In genomic region chr19:58150328-58150921, GRCh38 we compare ENCODE assay signal across 8 cellular contexts. TPM values are rescaled to one million over a fixed set of nuclear protein-coding genes. Genes with fewer than 3 reads are reported as not detected.
A peak's percentile ranks its signal among the peaks of the same experiment; 100 is the strongest.
DNase-seq lines count a peak whose midpoint lies in the region; ATAC-seq and TF ChIP-seq lines count a peak whose summit lies in the region.

Gene ZNF329, minus strand, starts transcription at chr19:58150789. Its CDS starts 21,286 bp downstream, at chr19:58129503.

- peaks cover 11% of the 10 kb centered on the region for H3K4me1 ChIP-seq in testis

- H3K27ac Mint-ChIP-seq in activated naive CD8-positive, alpha-beta T cell: peak within 1 kb of the TSS; percentile 94
- peak within 1 kb of the TSS; percentile 84 for H3K27ac Mint-ChIP-seq in osteocyte (ENCODE audit: unreplicated experiment)

- TF ChIP-seq CTCF in osteocyte (IDR thresholded peaks at IDR 0.05) (no peak), testis (IDR thresholded peaks at IDR 0.05) (no peak)

- no peaks in the 10 kb centered on the region for H3K27me3 Mint-ChIP-seq in activated naive CD8-positive, alpha-beta T cell
- no peaks in the 10 kb centered on the region for H3K27me3 Mint-ChIP-seq in osteocyte (ENCODE audit: unreplicated experiment)

- no peaks in the 10 kb centered on the region for H3K27me3 ChIP-seq in testis

- intact Hi-C loops in head of caudate nucleus (cut with DNase I): loop anchor here (10.0 kb wide), 2 partner anchors 56 to 206 kb away; partner anchors contain the start of genes ZNF256 and ZSCAN18
- intact Hi-C loops in testis (cut with DNase I; ENCODE audit: low total_unique reads): loop anchor here (10.0 kb wide), 1 partner anchor 126 kb away; no protein-coding TSS in a partner anchor

- H3K4me1 Mint-ChIP-seq in activated naive CD8-positive, alpha-beta T cell (ENCODE audit: low read depth): peaks cover 21% of the 10 kb centered on the region
- peaks cover 24% of the 10 kb centered on the region for H3K4me1 Mint-ChIP-seq in osteocyte (ENCODE audit: unreplicated experiment)

- peaks cover 12% of the 10 kb centered on the region for H3K36me3 Mint-ChIP-seq in activated naive CD8-positive, alpha-beta T cell
- H3K36me3 Mint-ChIP-seq in osteocyte (ENCODE audit: unreplicated experiment): peaks cover 22% of the 10 kb centered on the region

- no peaks in the 10 kb centered on the region for H3K9me3 ChIP-seq in testis

- peak within 1 kb of the TSS; percentile 51 to 83 for H3K27ac ChIP-seq in testis

- in situ Hi-C loops in Caki2 (cut with HindIII; ENCODE audit: low pct_unique_long_range_greater_than_20kb, low sequenced_read_pairs): no loop called here

- H3K9me3 Mint-ChIP-seq in activated naive CD8-positive, alpha-beta T cell (ENCODE audit: low read depth): no peaks in the 10 kb centered on the region
- peaks cover 25% of the 10 kb centered on the region for H3K9me3 Mint-ChIP-seq in osteocyte (ENCODE audit: unreplicated experiment)

- WGBS in testis, 2 donors: 0% methylated on average over 10 to 62 of the region's 62 CpGs

- TF ChIP-seq POLR2A in testis (IDR thresholded peaks at IDR 0.05): no peak

- H3K4me3 ChIP-seq in testis: peak within 1 kb of the TSS; percentile 73 to 74

- ATAC-seq in GM21723 (IDR thresholded peaks at IDR 0.05; ENCODE audit: unreplicated experiment): peak; percentile 51

- DNase-seq in Caki2 (ENCODE audit: low read depth) (peak; percentile 83), LoVo (ENCODE audit: low spot score) (peak; percentile 74), SKM-1 (lab: John Stamatoyannopoulos, UW; ENCODE audit: unreplicated experiment) (peak; percentile 11), head of caudate nucleus (peak; percentile 53 to 95 (median 89)), osteocyte (ENCODE audit: extremely low spot score, unreplicated experiment) (peak; percentile 97), testis (peak; percentile 86)

- peak within 1 kb of the TSS; percentile 96 for H3K4me3 Mint-ChIP-seq in activated naive CD8-positive, alpha-beta T cell
- H3K4me3 Mint-ChIP-seq in osteocyte (ENCODE audit: unreplicated experiment): peak within 1 kb of the TSS; percentile 88

- H3K36me3 ChIP-seq in testis (ENCODE audit: low read depth, missing control alignments): no peaks in the 10 kb centered on the region

RNA-seq across cellular contexts. Expression of gene ZNF329, which starts in this region (rescaled TPM):
- total RNA-seq in Caki2 (2014; rRNA removed; shearing (Covaris generic); ENCODE audit: low replicate concordance): 18.7 and 23.9 TPM in 2 replicates
- total RNA-seq in osteocyte (10.0 and 10.3 TPM in 2 replicates), testis (10 to 100 TPM; 19.8 to 20.7 TPM)
- polyA plus RNA-seq in testis (ENCODE audit: insufficient read depth, low read depth, low replicate concordance): 24.2 TPM

Comparison
In these comparisons a context has a peak if more than half of its experiments do, and no peak if none do; other contexts are left out.
1. Peak in every context shown above with its lines: DNase-seq, ATAC-seq, H3K4me3 ChIP-seq and H3K27ac ChIP-seq.
2. DNase-seq: peak in every context shown above with its lines; median percentile 97 in osteocyte; 89 in head of caudate nucleus; 86 in testis; 83 in Caki2; 74 in LoVo; 11 in SKM-1.